ENCODE assay signal across 13 cellular contexts in the genomic region with DNA sequence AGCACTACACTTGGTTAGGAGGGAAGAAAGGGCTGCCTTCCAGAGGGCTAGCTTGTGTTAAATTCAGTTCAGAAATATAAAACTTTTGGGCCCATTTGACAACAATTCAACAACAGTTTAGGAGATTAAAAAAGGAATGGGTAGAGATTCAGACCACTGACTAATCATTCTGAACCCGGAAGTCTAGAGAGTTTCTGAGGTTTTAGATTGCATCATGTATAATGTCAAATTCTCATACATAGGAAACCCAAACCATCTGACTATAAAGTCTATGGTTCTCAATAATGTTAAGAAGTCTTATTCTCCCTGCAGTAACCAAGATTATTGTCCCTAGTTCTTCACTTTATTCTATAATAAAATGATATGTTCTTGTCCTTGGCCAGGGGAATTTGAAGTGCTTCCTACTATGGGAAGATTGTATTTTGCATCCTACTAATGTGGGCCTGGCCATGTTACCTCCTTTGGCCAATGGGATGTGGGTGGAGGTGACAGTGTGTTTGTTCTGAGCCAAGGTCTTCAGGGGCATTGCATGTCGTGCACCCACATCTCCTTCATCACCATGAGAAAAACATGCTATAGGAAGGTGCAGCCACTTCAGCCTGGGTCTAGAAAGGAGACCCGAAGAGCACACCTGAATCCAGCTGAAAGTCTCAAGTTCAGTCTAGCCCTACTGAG.
DNase-seq lines count a peak whose midpoint lies in the region; ATAC-seq, FAIRE-seq and TF ChIP-seq lines count a peak whose summit lies in the region.
"Had no signal": no experiment of that assay in that cellular context is flagged by ENCODE, and none has a peak within 500 bp of the region (broad histone marks: within the 10 kb centered on the region; RNA-seq: fewer than 3 reads in every experiment).

No MANE protein-coding gene starts in this region.

- no peak overlapping the region for H3K9ac ChIP-seq in astrocyte (ENCODE audit: low read length)

- no peaks in the 10 kb centered on the region for H3K36me3 Mint-ChIP-seq in astrocyte (ENCODE audit: low read depth, unreplicated experiment)
- H3K36me3 Mint-ChIP-seq: activated CD4-positive, alpha-beta memory T cell treated with anti-CD3 and anti-CD28 coated beads for 36 hours had no signal

- H3K27ac ChIP-seq in astrocyte (ENCODE audit: low read depth, low read length) = no peak overlapping the region
- H3K27ac ChIP-seq: ascending aorta had no signal

- no peak overlapping the region for H3K4me2 ChIP-seq in astrocyte (ENCODE audit: low read length)
- H3K4me2 ChIP-seq: smooth muscle cell had no signal

- TF ChIP-seq CTCF in astrocyte (IDR thresholded peaks at IDR 0.05; ENCODE audit: insufficient read depth, low read depth, low read length) = no peak

- ATAC-seq in GM19351 (IDR thresholded peaks at IDR 0.05; ENCODE audit: unreplicated experiment) = peak; percentile 86

- H3K79me2 ChIP-seq in astrocyte (ENCODE audit: insufficient read depth, low read length) = no peaks in the 10 kb centered on the region

- DNase-seq in AG20443 (ENCODE audit: low spot score) = peak; percentile 22
- peak; percentile 62 for DNase-seq in HT1080 (ENCODE audit: low read depth)
- DNase-seq in astrocyte (ENCODE audit: low read depth) = peak; percentile 13
- DNase-seq in stimulated activated CD4-positive, alpha-beta T cell treated with anti-CD3 and anti-CD28 coated beads, Interleukin-2, amount 100 ng/mL, for 48 hours = no peak
- no peak for DNase-seq in NCI-H2227 (lab: John Stamatoyannopoulos, UW; ENCODE audit: unreplicated experiment)
- DNase-seq in stimulated activated CD8-positive, alpha-beta memory T cell treated with anti-CD3 and anti-CD28 coated beads, Interleukin-4, amount 100 ng/mL, for 48 hours = no peak
- no peak for DNase-seq in DMS 273 treated with DMSO at 0.1 percent for 48 hours (lab: John Stamatoyannopoulos, UW)
- DNase-seq: activated CD4-positive, alpha-beta memory T cell treated with anti-CD3 and anti-CD28 coated beads for 36 hours; naive B cell; NCI-H446 had no signal

- H3K27ac Mint-ChIP-seq in astrocyte (ENCODE audit: unreplicated experiment) = no peak overlapping the region
- H3K27ac Mint-ChIP-seq: activated CD4-positive, alpha-beta memory T cell treated with anti-CD3 and anti-CD28 coated beads for 36 hours had no signal

- H3K36me3 ChIP-seq in astrocyte (ENCODE audit: insufficient read depth, low read length) = no peaks in the 10 kb centered on the region
- H3K36me3 ChIP-seq: ascending aorta had no signal

- H3K4me3 ChIP-seq in astrocyte (ENCODE audit: insufficient read depth, low read depth, low read length) = no peak overlapping the region
- H3K4me3 ChIP-seq: ascending aorta, smooth muscle cell had no signal

- H3K4me3 Mint-ChIP-seq in astrocyte (ENCODE audit: unreplicated experiment) = no peak overlapping the region
- H3K4me3 Mint-ChIP-seq: activated CD4-positive, alpha-beta memory T cell treated with anti-CD3 and anti-CD28 coated beads for 36 hours; naive B cell had no signal

- peaks cover 5% of the 10 kb centered on the region for H3K27me3 Mint-ChIP-seq in astrocyte (ENCODE audit: low read depth, unreplicated experiment)
- H3K27me3 Mint-ChIP-seq: naive B cell had no signal

- H3K27me3 ChIP-seq in astrocyte (ENCODE audit: insufficient read depth, low read length) = no peaks in the 10 kb centered on the region
- H3K27me3 ChIP-seq: ascending aorta had no signal

- peaks cover 2% of the 10 kb centered on the region for H3K4me1 Mint-ChIP-seq in astrocyte (ENCODE audit: low read depth, unreplicated experiment)
- H3K4me1 Mint-ChIP-seq: naive B cell had no signal

- H4K20me1 ChIP-seq in astrocyte (ENCODE audit: insufficient read depth, low read length) = no peaks in the 10 kb centered on the region

- no peaks in the 10 kb centered on the region for H3K4me1 ChIP-seq in astrocyte (ENCODE audit: insufficient read depth, low read length)
- H3K4me1 ChIP-seq: ascending aorta had no signal

- no peaks in the 10 kb centered on the region for H3K9me3 ChIP-seq in astrocyte (ENCODE audit: insufficient read depth, low read depth, low read length)
- H3K9me3 ChIP-seq: ascending aorta had no signal

- peaks cover 3% of the 10 kb centered on the region for H3K9me3 Mint-ChIP-seq in astrocyte (ENCODE audit: unreplicated experiment)
- H3K9me3 Mint-ChIP-seq: activated CD4-positive, alpha-beta memory T cell treated with anti-CD3 and anti-CD28 coated beads for 36 hours; naive B cell had no signal

- peak; percentile 65 for FAIRE-seq in astrocyte (lab: Jason Lieb, UNC)

- no peak overlapping the region for H2AFZ ChIP-seq in astrocyte (ENCODE audit: low read depth, low read length)

Comparison
In these comparisons a context has a peak if more than half of its experiments do, and no peak if none do; other contexts are left out.
1. DNase-seq: peak in AG20443 (single experiment), HT1080 (single experiment) and astrocyte (single experiment); none in stimulated activated CD4-positive, alpha-beta T cell treated with anti-CD3 and anti-CD28 coated beads, Interleukin-2, amount 100 ng/mL, for 48 hours (0 of 2), NCI-H2227 (single experiment), stimulated activated CD8-positive, alpha-beta memory T cell treated with anti-CD3 and anti-CD28 coated beads, Interleukin-4, amount 100 ng/mL, for 48 hours (single experiment) and DMS 273 treated with DMSO at 0.1 percent for 48 hours (single experiment).